In genomic region chr5:31187591-31187990, GRCh38 we compare ENCODE assay signal across 10 cellular contexts. TPM values are rescaled to one million over a fixed set of nuclear protein-coding genes. Genes with fewer than 3 reads are reported as not detected.
"Had no signal": no experiment of that assay in that cellular context is flagged by ENCODE, and none has a peak within 500 bp of the region (broad histone marks: within the 10 kb centered on the region; RNA-seq: fewer than 3 reads in every experiment).

No MANE protein-coding gene starts in this region.

- H3K27ac ChIP-seq: GM23248, HL-60 had no signal

- H3K4me3 ChIP-seq: GM23248, HAP-1 had no signal

- ATAC-seq: HCT116, HepG2 had no signal

- H2AFZ ChIP-seq: GM23248 had no signal

- H3K36me3 ChIP-seq: HAP-1 had no signal

- H3K9me3 ChIP-seq: HAP-1 had no signal

- H3K9ac ChIP-seq: GM23248 had no signal

- DNase-seq: GM23248, GOT3, H7, HFFc6 had no signal

RNA-seq across cellular contexts. Expression of gene CDH6, which starts 5.9 kb away (rescaled TPM):
- total RNA-seq: HepG2, HT1080 had no signal
- polyA plus RNA-seq: HepG2, IgD-negative memory B cell had no signal
